ENCODE assay signal across 28 cellular contexts in genomic region chr3:170323371-170323770, GRCh38. TPM values are rescaled to one million over a fixed set of nuclear protein-coding genes. Genes with fewer than 3 reads are reported as not detected.
A peak's percentile ranks its signal among the peaks of the same experiment; 100 is the strongest.
DNase-seq lines count a peak whose midpoint lies in the region; TF ChIP-seq lines count a peak whose summit lies in the region.
"Had no signal": no experiment of that assay in that cellular context is flagged by ENCODE, and none has a peak within 500 bp of the region (broad histone marks: within the 10 kb centered on the region; RNA-seq: fewer than 3 reads in every experiment).

No MANE protein-coding gene starts in this region.

- H3K9me2 ChIP-seq in hepatocyte (replicated peaks; ENCODE audit: insufficient read depth): no peaks in the 10 kb centered on the region

- peak; percentile 66 for DNase-seq in astrocyte of the cerebellum (ENCODE audit: low read depth)
- DNase-seq in hepatocyte (ENCODE audit: low spot score): no peak
- DNase-seq in neural progenitor cell (ENCODE audit: low spot score): no peak
- DNase-seq in NCI-H526 treated with DMSO at 0.1 percent for 48 hours (lab: John Stamatoyannopoulos, UW): no peak
- no peak for DNase-seq in activated naive CD4-positive, alpha-beta T cell treated with anti-CD3 and anti-CD28 coated beads, Interleukin-2, amount 50 U/mL, for 16 hours
- no peak for DNase-seq in DMS53 (lab: John Stamatoyannopoulos, UW)
- no peak for DNase-seq in stomach
- DNase-seq: activated CD4-positive, alpha-beta T cell treated with anti-CD3 and anti-CD28 coated beads, Interleukin-2, amount 50 U/mL, for 48 hours; activated CD8-positive, alpha-beta memory T cell treated with anti-CD3 and anti-CD28 coated beads, Interleukin-2, amount 50 U/mL, for 48 hours; activated naive CD8-positive, alpha-beta T cell treated with anti-CD3 and anti-CD28 coated beads for 36 hours; body of pancreas; effector CD4-positive, alpha-beta T cell; foreskin keratinocyte; HFFc6; hippocampal formation; immature natural killer cell; left ventricle myocardium superior; MM.1S; mucosa of descending colon; NCI-H1436 treated with DMSO at 0.1 percent for 48 hours; NCI-H2171 treated with DMSO at 0.1 percent for 48 hours; NCI-H524 treated with DMSO at 0.1 percent for 48 hours; SJCRH30; stimulated activated CD4-positive, alpha-beta T cell treated with anti-CD3 and anti-CD28 coated beads, Interleukin-4, amount 100 ng/mL, for 24 hours; stimulated activated naive CD4-positive, alpha-beta T cell had no signal

- TF ChIP-seq POLR2A in stomach (IDR thresholded peaks at IDR 0.05): no peak

- H3K27me3 ChIP-seq in hepatocyte (no peaks in the 10 kb centered on the region), neural progenitor cell (no peaks in the 10 kb centered on the region), stomach (no peaks in the 10 kb centered on the region)
- H3K27me3 ChIP-seq: body of pancreas, foreskin keratinocyte, SJCRH30 had no signal

- WGBS in hepatocyte (ENCODE audit: low lambda C conversion rate, missing lambda C conversion rate): 82% methylated on average over 6 of the region's 6 CpGs
- 86 to 95% (median 91%) methylated on average over 6 of the region's 6 CpGs for WGBS in stomach, 5 donors

- no peak for TF ChIP-seq CTCF in astrocyte of the cerebellum (IDR thresholded peaks at IDR 0.05; ENCODE audit: low read depth, low read length, missing control alignments)
- TF ChIP-seq CTCF in hepatocyte (IDR thresholded peaks at IDR 0.05; ENCODE audit: poor library complexity): no peak
- TF ChIP-seq CTCF in neural progenitor cell (IDR thresholded peaks at IDR 0.05): no peak
- TF ChIP-seq CTCF in stomach (IDR thresholded peaks at IDR 0.05): no peak

- H3K9ac ChIP-seq in neural progenitor cell: no peak overlapping the region

- H3K9me3 Mint-ChIP-seq in neural progenitor cell: peaks cover 19% of the 10 kb centered on the region
- H3K9me3 Mint-ChIP-seq: activated naive CD8-positive, alpha-beta T cell treated with anti-CD3 and anti-CD28 coated beads for 36 hours; activated T-helper 17 cell treated with anti-CD3 and anti-CD28 coated beads, Interleukin-2, amount 50 U/mL, for 72 hours; immature natural killer cell had no signal

- TF ChIP-seq EP300 in stomach (IDR thresholded peaks at IDR 0.05): no peak

- H3K4me1 ChIP-seq in hepatocyte (ENCODE audit: insufficient read depth) (peaks cover 5% of the 10 kb centered on the region), neural progenitor cell (no peaks in the 10 kb centered on the region), stomach (peaks cover 0 to 9% (median 0%) of the 10 kb centered on the region in 4 donors)
- H3K4me1 ChIP-seq: body of pancreas, foreskin keratinocyte had no signal

- H3K4me2 ChIP-seq in hepatocyte (no peak overlapping the region), neural progenitor cell (no peak overlapping the region)

- intact Hi-C loops in stomach (cut with DNase I; ENCODE audit: low total_unique reads): no loop called here

- H3K4me1 Mint-ChIP-seq in neural progenitor cell: peaks cover 35% of the 10 kb centered on the region
- H3K4me1 Mint-ChIP-seq: activated naive CD8-positive, alpha-beta T cell treated with anti-CD3 and anti-CD28 coated beads for 36 hours; activated T-helper 17 cell treated with anti-CD3 and anti-CD28 coated beads, Interleukin-2, amount 50 U/mL, for 72 hours had no signal

- H3K27ac ChIP-seq in hepatocyte: peak overlapping the region; percentile 3
- no peak overlapping the region for H3K27ac ChIP-seq in neural progenitor cell
- H3K27ac ChIP-seq in stomach: no peak overlapping the region
- H3K27ac ChIP-seq: body of pancreas, foreskin keratinocyte, neutrophil, SJCRH30, thoracic aorta had no signal

- H3K9me3 ChIP-seq in hepatocyte (ENCODE audit: low read depth) (no peaks in the 10 kb centered on the region), neural progenitor cell (ENCODE audit: low read depth) (no peaks in the 10 kb centered on the region), stomach (peaks cover 0 to 4% (median 0%) of the 10 kb centered on the region in 4 donors)
- H3K9me3 ChIP-seq: body of pancreas, mucosa of descending colon, neutrophil, thoracic aorta had no signal

- in situ Hi-C loops in astrocyte of the cerebellum (cut with HindIII; ENCODE audit: low sequenced_read_pairs): no loop called here

- H3K36me3 Mint-ChIP-seq in neural progenitor cell: no peaks in the 10 kb centered on the region
- H3K36me3 Mint-ChIP-seq: activated naive CD8-positive, alpha-beta T cell treated with anti-CD3 and anti-CD28 coated beads for 36 hours; immature natural killer cell had no signal

- H3K79me2 ChIP-seq in hepatocyte (no peaks in the 10 kb centered on the region), neural progenitor cell (ENCODE audit: low read depth) (no peaks in the 10 kb centered on the region)

- peaks cover 2% of the 10 kb centered on the region for H3K27me3 Mint-ChIP-seq in neural progenitor cell (ENCODE audit: insufficient read depth, low read depth)
- H3K27me3 Mint-ChIP-seq: activated naive CD8-positive, alpha-beta T cell treated with anti-CD3 and anti-CD28 coated beads for 36 hours; activated T-helper 17 cell treated with anti-CD3 and anti-CD28 coated beads, Interleukin-2, amount 50 U/mL, for 72 hours had no signal

- H3K27ac Mint-ChIP-seq in neural progenitor cell: peak overlapping the region; percentile 74
- H3K27ac Mint-ChIP-seq: activated naive CD8-positive, alpha-beta T cell treated with anti-CD3 and anti-CD28 coated beads for 36 hours; activated T-helper 17 cell treated with anti-CD3 and anti-CD28 coated beads, Interleukin-2, amount 50 U/mL, for 72 hours; HFFc6; immature natural killer cell had no signal

- H4K20me1 ChIP-seq in hepatocyte (ENCODE audit: insufficient read depth, poor library complexity, severe bottlenecking): no peaks in the 10 kb centered on the region
- no peaks in the 10 kb centered on the region for H4K20me1 ChIP-seq in neural progenitor cell (ENCODE audit: low read depth)

- H3K4me3 ChIP-seq in astrocyte of the cerebellum (ENCODE audit: low read depth, low read length) (no peak overlapping the region), hepatocyte (no peak overlapping the region), neural progenitor cell (no peak overlapping the region), stomach (no peak overlapping the region)
- H3K4me3 ChIP-seq: body of pancreas, mucosa of descending colon, SJCRH30, thoracic aorta had no signal

- peak overlapping the region; percentile 16 for H2AFZ ChIP-seq in hepatocyte
- no peak overlapping the region for H2AFZ ChIP-seq in neural progenitor cell (replicated peaks)

- H3K36me3 ChIP-seq in hepatocyte (replicated peaks; ENCODE audit: insufficient read depth, low read depth) (no peaks in the 10 kb centered on the region), neural progenitor cell (no peaks in the 10 kb centered on the region), stomach (no peaks in the 10 kb centered on the region)
- H3K36me3 ChIP-seq: neutrophil, SJCRH30, thoracic aorta had no signal

- H3F3A ChIP-seq in neural progenitor cell (ENCODE audit: low read depth): no peaks in the 10 kb centered on the region

- peak overlapping the region; percentile 1 for H3K4me3 Mint-ChIP-seq in neural progenitor cell
- H3K4me3 Mint-ChIP-seq: activated naive CD8-positive, alpha-beta T cell treated with anti-CD3 and anti-CD28 coated beads for 36 hours; activated T-helper 17 cell treated with anti-CD3 and anti-CD28 coated beads, Interleukin-2, amount 50 U/mL, for 72 hours; HFFc6; immature natural killer cell had no signal

RNA-seq across cellular contexts. Expression of gene SKIL, which starts 34.1 kb away (rescaled TPM):
- 79.3 and 87.5 TPM in 2 replicates for total RNA-seq in hepatocyte
- polyA plus RNA-seq in hepatocyte: 28.3 and 28.9 TPM in 2 replicates
- total RNA-seq in neural progenitor cell (ENCODE audit: low replicate concordance): 18.0 and 26.6 TPM in 2 replicates
- 100 to 1,000 TPM in 1 of 5 donors, 10 to 100 TPM in 4; 33.6 to 107 (median 51.8) TPM for total RNA-seq in stomach
- 10 to 100 TPM in 1 of 3 donors, 1 to 10 TPM in 2; 6.3 to 12.8 (median 9.8) TPM for polyA plus RNA-seq in stomach
